In the genomic region with DNA sequence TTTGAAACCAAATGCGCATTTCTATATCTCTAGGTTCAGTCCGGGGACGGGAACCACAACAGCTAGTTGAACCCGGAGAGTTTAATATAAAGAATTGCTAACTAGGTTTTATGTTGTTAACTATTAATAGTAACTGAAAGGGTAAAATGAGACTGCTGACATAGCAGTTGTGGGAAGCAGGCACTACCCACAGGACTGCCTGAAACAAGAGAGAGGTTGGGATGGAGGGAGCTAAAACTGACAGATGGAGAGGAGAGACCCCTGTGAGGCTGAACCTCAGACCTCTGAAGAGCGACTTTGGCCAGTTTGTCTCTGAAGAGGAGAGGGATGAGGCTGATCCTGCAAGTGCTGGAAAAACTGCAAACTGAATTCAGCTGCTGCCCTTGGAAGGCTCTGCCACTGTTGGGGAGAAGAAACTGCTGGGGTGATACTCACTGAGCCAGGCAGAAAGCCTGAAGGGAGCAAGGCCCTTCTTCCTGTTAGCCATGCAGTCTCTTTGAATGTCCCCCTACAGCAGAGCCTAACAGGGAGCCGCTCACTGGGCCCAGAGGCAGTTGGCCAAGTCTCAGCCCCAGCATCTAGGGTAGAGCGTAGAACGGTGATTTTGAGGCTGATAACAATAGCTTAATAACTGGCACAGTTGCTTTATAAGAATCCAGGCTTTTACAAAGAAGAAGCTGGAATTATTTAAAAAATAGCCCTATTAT, we compare ENCODE assay signal across 1 cellular context.
TF ChIP-seq lines count a peak whose summit lies in the region.

No MANE protein-coding gene starts in this region.

TF ChIP-seq in GM23338, 12 proteins besides CTCF, POLR2A, EP300 and RAD21 (continued from another document):
- TF ChIP-seq, protein P1, sequence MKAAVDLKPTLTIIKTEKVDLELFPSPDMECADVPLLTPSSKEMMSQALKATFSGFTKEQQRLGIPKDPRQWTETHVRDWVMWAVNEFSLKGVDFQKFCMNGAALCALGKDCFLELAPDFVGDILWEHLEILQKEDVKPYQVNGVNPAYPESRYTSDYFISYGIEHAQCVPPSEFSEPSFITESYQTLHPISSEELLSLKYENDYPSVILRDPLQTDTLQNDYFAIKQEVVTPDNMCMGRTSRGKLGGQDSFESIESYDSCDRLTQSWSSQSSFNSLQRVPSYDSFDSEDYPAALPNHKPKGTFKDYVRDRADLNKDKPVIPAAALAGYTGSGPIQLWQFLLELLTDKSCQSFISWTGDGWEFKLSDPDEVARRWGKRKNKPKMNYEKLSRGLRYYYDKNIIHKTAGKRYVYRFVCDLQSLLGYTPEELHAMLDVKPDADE (IDR thresholded peaks at IDR 0.05) = no peak
- TF ChIP-seq ZNF331 (CRISPR knock-in tag; IDR thresholded peaks at IDR 0.05; ENCODE audit: low read depth) = no peak
- TF ChIP-seq CREB1 (CRISPR knock-in tag; IDR thresholded peaks at IDR 0.05; ENCODE audit: low read depth) = no peak
- no peak for TF ChIP-seq STAT1 (IDR thresholded peaks at IDR 0.05; ENCODE audit: unreplicated experiment)
- TF ChIP-seq, protein P2, sequence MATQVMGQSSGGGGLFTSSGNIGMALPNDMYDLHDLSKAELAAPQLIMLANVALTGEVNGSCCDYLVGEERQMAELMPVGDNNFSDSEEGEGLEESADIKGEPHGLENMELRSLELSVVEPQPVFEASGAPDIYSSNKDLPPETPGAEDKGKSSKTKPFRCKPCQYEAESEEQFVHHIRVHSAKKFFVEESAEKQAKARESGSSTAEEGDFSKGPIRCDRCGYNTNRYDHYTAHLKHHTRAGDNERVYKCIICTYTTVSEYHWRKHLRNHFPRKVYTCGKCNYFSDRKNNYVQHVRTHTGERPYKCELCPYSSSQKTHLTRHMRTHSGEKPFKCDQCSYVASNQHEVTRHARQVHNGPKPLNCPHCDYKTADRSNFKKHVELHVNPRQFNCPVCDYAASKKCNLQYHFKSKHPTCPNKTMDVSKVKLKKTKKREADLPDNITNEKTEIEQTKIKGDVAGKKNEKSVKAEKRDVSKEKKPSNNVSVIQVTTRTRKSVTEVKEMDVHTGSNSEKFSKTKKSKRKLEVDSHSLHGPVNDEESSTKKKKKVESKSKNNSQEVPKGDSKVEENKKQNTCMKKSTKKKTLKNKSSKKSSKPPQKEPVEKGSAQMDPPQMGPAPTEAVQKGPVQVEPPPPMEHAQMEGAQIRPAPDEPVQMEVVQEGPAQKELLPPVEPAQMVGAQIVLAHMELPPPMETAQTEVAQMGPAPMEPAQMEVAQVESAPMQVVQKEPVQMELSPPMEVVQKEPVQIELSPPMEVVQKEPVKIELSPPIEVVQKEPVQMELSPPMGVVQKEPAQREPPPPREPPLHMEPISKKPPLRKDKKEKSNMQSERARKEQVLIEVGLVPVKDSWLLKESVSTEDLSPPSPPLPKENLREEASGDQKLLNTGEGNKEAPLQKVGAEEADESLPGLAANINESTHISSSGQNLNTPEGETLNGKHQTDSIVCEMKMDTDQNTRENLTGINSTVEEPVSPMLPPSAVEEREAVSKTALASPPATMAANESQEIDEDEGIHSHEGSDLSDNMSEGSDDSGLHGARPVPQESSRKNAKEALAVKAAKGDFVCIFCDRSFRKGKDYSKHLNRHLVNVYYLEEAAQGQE (IDR thresholded peaks at IDR 0.05; ENCODE audit: unreplicated experiment) = no peak
TF ChIP-seq in GM23338: peak in this region for 0.
